In the genomic region with DNA sequence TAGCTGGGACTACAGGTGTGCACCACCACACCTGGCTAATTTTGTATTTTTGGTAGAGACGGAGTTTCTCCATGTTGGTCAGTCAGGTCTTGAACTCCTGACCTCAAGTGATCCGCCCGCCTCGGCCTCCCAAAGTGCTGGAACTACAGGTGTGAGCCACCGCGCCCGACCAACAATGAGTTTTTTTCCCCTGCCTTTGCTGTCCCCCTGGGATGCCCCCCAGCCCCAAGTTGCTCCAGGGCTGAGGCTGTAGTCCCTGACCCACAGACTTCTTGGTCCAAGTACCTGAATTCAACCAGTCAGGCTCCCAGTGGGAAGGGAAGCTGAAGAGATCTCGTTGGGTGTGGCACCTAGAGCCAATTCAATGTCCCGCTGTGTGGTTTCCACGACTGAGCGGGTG, we compare ENCODE assay signal across 6 cellular contexts.
DNase-seq lines count a peak whose midpoint lies in the region; ATAC-seq and TF ChIP-seq lines count a peak whose summit lies in the region.
"Not testable (repeated sequence)": the region's sequence is repeated elsewhere in the genome, so short reads cannot be mapped to it uniquely, and the experiment has no call there.

No MANE protein-coding gene starts in this region.

- not testable (repeated sequence) for H3K79me2 ChIP-seq in GM23338 (replicated peaks; ENCODE audit: insufficient read depth); Loucy (ENCODE audit: insufficient read depth, low read length); PC-9 (ENCODE audit: low read depth); osteoblast (ENCODE audit: insufficient read depth, low read length)

- not testable (repeated sequence) for H3K9me3 ChIP-seq in Loucy (ENCODE audit: insufficient read depth, low read depth, low read length); PC-9 (ENCODE audit: insufficient read depth, low read depth); osteoblast (ENCODE audit: low read depth, low read length)

- peak overlapping the region; percentile 83; the same call in 1 of the 2 replicates for H2AFZ ChIP-seq in GM23338
- peak overlapping the region; percentile 86 for H2AFZ ChIP-seq in Loucy (ENCODE audit: low read length)
- H2AFZ ChIP-seq in PC-9; osteoblast (ENCODE audit: low read length): not testable (repeated sequence)

- H3K27me3 Mint-ChIP-seq in GM23338 (ENCODE audit: insufficient read depth, low read depth, poor library complexity); activated naive CD8-positive, alpha-beta T cell treated with anti-CD3 and anti-CD28 coated beads, Interleukin-2, amount 50 U/mL, for 24 hours: not testable (repeated sequence)

- not testable (repeated sequence) for H3K4me3 ChIP-seq in GM23338; Loucy (ENCODE audit: low read length, poor library complexity, severe bottlenecking); PC-9; osteoblast (ENCODE audit: insufficient read depth, low read length)

- H3K9ac ChIP-seq in Loucy (ENCODE audit: low read depth, low read length, poor library complexity, severe bottlenecking) = not testable (repeated sequence)

- not testable (repeated sequence) for H3K4me1 Mint-ChIP-seq in GM23338; activated naive CD8-positive, alpha-beta T cell treated with anti-CD3 and anti-CD28 coated beads, Interleukin-2, amount 50 U/mL, for 24 hours

- H3K9me3 Mint-ChIP-seq in GM23338; activated naive CD8-positive, alpha-beta T cell treated with anti-CD3 and anti-CD28 coated beads, Interleukin-2, amount 50 U/mL, for 24 hours: not testable (repeated sequence)

- H3K27me3 ChIP-seq in GM23338 (ENCODE audit: insufficient read depth); Loucy (ENCODE audit: insufficient read depth, low read length, poor library complexity, severe bottlenecking); PC-9 (ENCODE audit: insufficient read depth, low read depth); osteoblast (ENCODE audit: insufficient read depth, low read length): not testable (repeated sequence)

- not testable (repeated sequence) for H3K27ac Mint-ChIP-seq in GM23338
- peak overlapping the region; percentile 57 for H3K27ac Mint-ChIP-seq in activated naive CD8-positive, alpha-beta T cell treated with anti-CD3 and anti-CD28 coated beads, Interleukin-2, amount 50 U/mL, for 24 hours

- not testable (repeated sequence) for H4K20me1 ChIP-seq in GM23338 (replicated peaks; ENCODE audit: insufficient read depth); Loucy (ENCODE audit: insufficient read depth, low read length, poor library complexity, severe bottlenecking); PC-9 (ENCODE audit: insufficient read depth); osteoblast (ENCODE audit: insufficient read depth, low read length)

- H3K4me3 Mint-ChIP-seq in GM23338; activated naive CD8-positive, alpha-beta T cell treated with anti-CD3 and anti-CD28 coated beads, Interleukin-2, amount 50 U/mL, for 24 hours: not testable (repeated sequence)

- H3K4me2 ChIP-seq in GM23338; Loucy (ENCODE audit: low read depth, low read length, poor library complexity, severe bottlenecking): not testable (repeated sequence)
- H3K4me2 ChIP-seq in PC-9 = 0 out of 2 replicates have a peak overlapping the region, but pooled peaks have one; percentile 1
- peak overlapping the region; percentile 4 for H3K4me2 ChIP-seq in osteoblast (ENCODE audit: insufficient read depth, low read length)

- not testable (repeated sequence) for ATAC-seq in GM23338; activated naive CD8-positive, alpha-beta T cell treated with anti-CD3 and anti-CD28 coated beads, Interleukin-2, amount 50 U/mL, for 24 hours
- peak; percentile 9 for ATAC-seq in esophagus mucosa

- H3K36me3 ChIP-seq in GM23338 (ENCODE audit: insufficient read depth); Loucy (ENCODE audit: insufficient read depth, low read length); PC-9 (ENCODE audit: low read depth); osteoblast (ENCODE audit: insufficient read depth, low read length): not testable (repeated sequence)

- not testable (repeated sequence) for H3F3A ChIP-seq in GM23338 (replicated peaks; ENCODE audit: low read depth); Loucy (ENCODE audit: low read depth); PC-9 (ENCODE audit: insufficient read depth, low read depth)

- POLR2A ChIA-PET in PC-9 (lab: Charles Lee; ENCODE audit: unreplicated experiment) = not testable (repeated sequence)

- DNase-seq in GM23338 (ENCODE audit: low spot score); PC-9; activated naive CD8-positive, alpha-beta T cell treated with anti-CD3 and anti-CD28 coated beads, Interleukin-2, amount 50 U/mL, for 24 hours; osteoblast (ENCODE audit: insufficient read length, low spot score, missing footprints): not testable (repeated sequence)

- H3K27ac ChIP-seq in GM23338 (ENCODE audit: low read depth); PC-9; osteoblast (ENCODE audit: low read depth, low read length): not testable (repeated sequence)

- intact Hi-C loops in PC-9 (cut with micrococcal nuclease; ENCODE audit: unreplicated experiment) = loop anchor here (1.0 to 2.0 kb wide), 3 partner anchors 127 to 232 kb away; partner anchors contain the start of genes GYS1 and RUVBL2

- not testable (repeated sequence) for H3K9me2 ChIP-seq in GM23338 (ENCODE audit: insufficient read depth); Loucy (replicated peaks; ENCODE audit: low read depth, low read length); PC-9 (ENCODE audit: insufficient read depth)

- H3K4me1 ChIP-seq in GM23338 (ENCODE audit: insufficient read depth); Loucy (ENCODE audit: insufficient read depth, low read length, poor library complexity, severe bottlenecking); PC-9 (replicated peaks; ENCODE audit: insufficient read depth); osteoblast (ENCODE audit: insufficient read depth, low read length): not testable (repeated sequence)

- CTCF ChIA-PET in PC-9 (lab: Charles Lee) = interaction anchor here (1.1 kb wide), 1 partner anchor 26 kb away, joined by 4 read pairs; no protein-coding TSS in a partner anchor

- BruUV-seq in PC-9 (replicated peaks; lab: Mats Ljungman, UMichigan) = not testable (repeated sequence)

- not testable (repeated sequence) for TF ChIP-seq CTCF in GM23338 (conservative IDR thresholded peaks at IDR 0.05; ENCODE audit: low read depth in 2 of 2); Loucy (conservative IDR thresholded peaks at IDR 0.05; ENCODE audit: low read length); PC-9 (conservative IDR thresholded peaks at IDR 0.05); osteoblast (IDR thresholded peaks at IDR 0.05; ENCODE audit: extremely low read depth, low read depth, low read length)

- not testable (repeated sequence) for H3K36me3 Mint-ChIP-seq in GM23338 (ENCODE audit: low read depth); activated naive CD8-positive, alpha-beta T cell treated with anti-CD3 and anti-CD28 coated beads, Interleukin-2, amount 50 U/mL, for 24 hours (ENCODE audit: low read depth)
